In genomic region chr5:154756871-154757646, GRCh38 we compare ENCODE assay signal across 8 cellular contexts. TPM values are rescaled to one million over a fixed set of nuclear protein-coding genes. Genes with fewer than 3 reads are reported as not detected.
DNase-seq lines count a peak whose midpoint lies in the region; ATAC-seq and TF ChIP-seq lines count a peak whose summit lies in the region.

No MANE protein-coding gene starts in this region.

- TF ChIP-seq CTCF in heart right ventricle (IDR thresholded peaks at IDR 0.05) (no peak), vagina (IDR thresholded peaks at IDR 0.05) (no peak)

- WGBS in heart right ventricle, 2 donors, result 0 to 1% methylated on average over 58 to 73 of the region's 73 CpGs

- ATAC-seq in SK-N-SH treated with all-trans-retinoic acid at 6 μM for 48 hours (peak; percentile 2; the same call in 2 of the 3 replicates), heart right ventricle (peak in 5 of 8 donors; percentile 3 to 11 (median 4)), HG02763 (IDR thresholded peaks at IDR 0.05; ENCODE audit: unreplicated experiment) (no peak)

- H3K27me3 ChIP-seq in adipocyte (replicated peaks; ENCODE audit: control insufficient read depth, insufficient read depth, low read length), result no peaks in the 10 kb centered on the region
- no peaks in the 10 kb centered on the region for H3K27me3 ChIP-seq in heart right ventricle
- H3K27me3 ChIP-seq in vagina, result no peaks in the 10 kb centered on the region

- H3K4me1 ChIP-seq in adipocyte (ENCODE audit: control insufficient read depth, insufficient read depth, low read length) (peaks cover 57% of the 10 kb centered on the region), heart right ventricle (peaks cover 14 to 70% (median 60%) of the 10 kb centered on the region in 9 donors), vagina (peaks cover 65% of the 10 kb centered on the region)

- peak overlapping the region; percentile 96 for H3K4me3 ChIP-seq in adipocyte (ENCODE audit: low read length)
- peak overlapping the region; percentile 87 to 99 (median 98) for H3K4me3 ChIP-seq in heart right ventricle
- peak overlapping the region; percentile 73 to 81 for H3K4me3 ChIP-seq in vagina

- intact Hi-C loops in heart right ventricle (cut with DNase I), result loop anchor here in 5 of 10 donors (5.0 to 10.0 kb wide), 7 partner anchors 35 to 102 kb away; partner anchors contain the start of gene CNOT8 (in 5 of the 5)
- intact Hi-C loops in posterior cingulate gyrus (cut with DNase I), result loop anchor here (5.0 kb wide), 2 partner anchors 55 to 180 kb away; partner anchors contain the start of gene GEMIN5
- intact Hi-C loops in vagina (cut with DNase I), result loop anchor here (10.0 kb wide), 1 partner anchor 72 kb away; no protein-coding TSS in a partner anchor

- TF ChIP-seq POLR2A in vagina (IDR thresholded peaks at IDR 0.05), result no peak

- H3K9me3 ChIP-seq in adipocyte (ENCODE audit: control insufficient read depth, low read length) (no peaks in the 10 kb centered on the region), heart right ventricle (no peaks in the 10 kb centered on the region), vagina (no peaks in the 10 kb centered on the region)

- H3K9ac ChIP-seq in adipocyte (ENCODE audit: low read length), result peak overlapping the region; percentile 99

- no peaks in the 10 kb centered on the region for H3K36me3 ChIP-seq in adipocyte (ENCODE audit: control insufficient read depth, insufficient read depth, low read length, severe bottlenecking)
- no peaks in the 10 kb centered on the region for H3K36me3 ChIP-seq in heart right ventricle
- H3K36me3 ChIP-seq in vagina, result no peaks in the 10 kb centered on the region

- DNase-seq in NCI-H345 (lab: John Stamatoyannopoulos, UW) (peak; percentile 32), NCI-H345 treated with DMSO at 0.1 percent for 48 hours (lab: John Stamatoyannopoulos, UW; ENCODE audit: unreplicated experiment) (no peak), adipocyte (ENCODE audit: low read depth) (peak; percentile 78), heart right ventricle (peak; percentile 56 to 67), posterior cingulate gyrus (peak; percentile 50 to 94 (median 67)), vagina (ENCODE audit: extremely low spot score in 2 of 2) (no peak)

- H3K27ac ChIP-seq in heart right ventricle, result peak overlapping the region; percentile 91 to 99 (median 98)
- peak overlapping the region; percentile 98 for H3K27ac ChIP-seq in vagina

TF ChIP-seq in SK-N-SH treated with all-trans-retinoic acid at 6 μM for 48 hours, 23 proteins besides CTCF, POLR2A, EP300 and RAD21:
- no peak for TF ChIP-seq CSDC2 (CRISPR knock-in tag; IDR thresholded peaks at IDR 0.05)
- no peak for TF ChIP-seq TCF4 (CRISPR knock-in tag; IDR thresholded peaks at IDR 0.05; ENCODE audit: borderline replicate concordance)
- TF ChIP-seq GLIS3 (CRISPR knock-in tag; IDR thresholded peaks at IDR 0.05), result no peak
- TF ChIP-seq, protein P1, sequence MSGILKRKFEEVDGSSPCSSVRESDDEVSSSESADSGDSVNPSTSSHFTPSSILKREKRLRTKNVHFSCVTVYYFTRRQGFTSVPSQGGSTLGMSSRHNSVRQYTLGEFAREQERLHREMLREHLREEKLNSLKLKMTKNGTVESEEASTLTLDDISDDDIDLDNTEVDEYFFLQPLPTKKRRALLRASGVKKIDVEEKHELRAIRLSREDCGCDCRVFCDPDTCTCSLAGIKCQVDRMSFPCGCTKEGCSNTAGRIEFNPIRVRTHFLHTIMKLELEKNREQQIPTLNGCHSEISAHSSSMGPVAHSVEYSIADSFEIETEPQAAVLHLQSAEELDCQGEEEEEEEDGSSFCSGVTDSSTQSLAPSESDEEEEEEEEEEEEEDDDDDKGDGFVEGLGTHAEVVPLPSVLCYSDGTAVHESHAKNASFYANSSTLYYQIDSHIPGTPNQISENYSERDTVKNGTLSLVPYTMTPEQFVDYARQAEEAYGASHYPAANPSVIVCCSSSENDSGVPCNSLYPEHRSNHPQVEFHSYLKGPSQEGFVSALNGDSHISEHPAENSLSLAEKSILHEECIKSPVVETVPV (CRISPR knock-in tag; IDR thresholded peaks at IDR 0.05), result no peak
- TF ChIP-seq, protein P2, sequence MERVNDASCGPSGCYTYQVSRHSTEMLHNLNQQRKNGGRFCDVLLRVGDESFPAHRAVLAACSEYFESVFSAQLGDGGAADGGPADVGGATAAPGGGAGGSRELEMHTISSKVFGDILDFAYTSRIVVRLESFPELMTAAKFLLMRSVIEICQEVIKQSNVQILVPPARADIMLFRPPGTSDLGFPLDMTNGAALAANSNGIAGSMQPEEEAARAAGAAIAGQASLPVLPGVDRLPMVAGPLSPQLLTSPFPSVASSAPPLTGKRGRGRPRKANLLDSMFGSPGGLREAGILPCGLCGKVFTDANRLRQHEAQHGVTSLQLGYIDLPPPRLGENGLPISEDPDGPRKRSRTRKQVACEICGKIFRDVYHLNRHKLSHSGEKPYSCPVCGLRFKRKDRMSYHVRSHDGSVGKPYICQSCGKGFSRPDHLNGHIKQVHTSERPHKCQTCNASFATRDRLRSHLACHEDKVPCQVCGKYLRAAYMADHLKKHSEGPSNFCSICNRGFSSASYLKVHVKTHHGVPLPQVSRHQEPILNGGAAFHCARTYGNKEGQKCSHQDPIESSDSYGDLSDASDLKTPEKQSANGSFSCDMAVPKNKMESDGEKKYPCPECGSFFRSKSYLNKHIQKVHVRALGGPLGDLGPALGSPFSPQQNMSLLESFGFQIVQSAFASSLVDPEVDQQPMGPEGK (CRISPR knock-in tag; IDR thresholded peaks at IDR 0.05; ENCODE audit: borderline replicate concordance), result no peak
- TF ChIP-seq ZFP3 (CRISPR knock-in tag; IDR thresholded peaks at IDR 0.05), result no peak
- no peak for TF ChIP-seq BACH2 (CRISPR knock-in tag; IDR thresholded peaks at IDR 0.05; ENCODE audit: borderline replicate concordance)
- TF ChIP-seq, protein P3, sequence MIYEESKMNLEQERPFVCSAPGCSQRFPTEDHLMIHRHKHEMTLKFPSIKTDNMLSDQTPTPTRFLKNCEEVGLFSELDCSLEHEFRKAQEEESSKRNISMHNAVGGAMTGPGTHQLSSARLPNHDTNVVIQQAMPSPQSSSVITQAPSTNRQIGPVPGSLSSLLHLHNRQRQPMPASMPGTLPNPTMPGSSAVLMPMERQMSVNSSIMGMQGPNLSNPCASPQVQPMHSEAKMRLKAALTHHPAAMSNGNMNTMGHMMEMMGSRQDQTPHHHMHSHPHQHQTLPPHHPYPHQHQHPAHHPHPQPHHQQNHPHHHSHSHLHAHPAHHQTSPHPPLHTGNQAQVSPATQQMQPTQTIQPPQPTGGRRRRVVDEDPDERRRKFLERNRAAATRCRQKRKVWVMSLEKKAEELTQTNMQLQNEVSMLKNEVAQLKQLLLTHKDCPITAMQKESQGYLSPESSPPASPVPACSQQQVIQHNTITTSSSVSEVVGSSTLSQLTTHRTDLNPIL (CRISPR knock-in tag; IDR thresholded peaks at IDR 0.05; ENCODE audit: low read depth), result no peak
- TF ChIP-seq TOX (CRISPR knock-in tag; IDR thresholded peaks at IDR 0.05; ENCODE audit: borderline replicate concordance), result no peak
- TF ChIP-seq ESRRG (CRISPR knock-in tag; IDR thresholded peaks at IDR 0.05), result no peak
- TF ChIP-seq ZC3H10 (CRISPR knock-in tag; IDR thresholded peaks at IDR 0.05), result no peak
- no peak for TF ChIP-seq ZNF565 (CRISPR knock-in tag; conservative IDR thresholded peaks at IDR 0.05; ENCODE audit: low read depth)
- TF ChIP-seq ISL1 (CRISPR knock-in tag; IDR thresholded peaks at IDR 0.05), result no peak
- no peak for TF ChIP-seq ARNTL (CRISPR knock-in tag; IDR thresholded peaks at IDR 0.05; ENCODE audit: borderline replicate concordance, low read depth)
- TF ChIP-seq OSR1 (CRISPR knock-in tag; IDR thresholded peaks at IDR 0.05), result no peak
- TF ChIP-seq TSHZ2 (CRISPR knock-in tag; IDR thresholded peaks at IDR 0.05), result no peak
- no peak for TF ChIP-seq RARB (CRISPR knock-in tag; IDR thresholded peaks at IDR 0.05)
- TF ChIP-seq, protein P4, sequence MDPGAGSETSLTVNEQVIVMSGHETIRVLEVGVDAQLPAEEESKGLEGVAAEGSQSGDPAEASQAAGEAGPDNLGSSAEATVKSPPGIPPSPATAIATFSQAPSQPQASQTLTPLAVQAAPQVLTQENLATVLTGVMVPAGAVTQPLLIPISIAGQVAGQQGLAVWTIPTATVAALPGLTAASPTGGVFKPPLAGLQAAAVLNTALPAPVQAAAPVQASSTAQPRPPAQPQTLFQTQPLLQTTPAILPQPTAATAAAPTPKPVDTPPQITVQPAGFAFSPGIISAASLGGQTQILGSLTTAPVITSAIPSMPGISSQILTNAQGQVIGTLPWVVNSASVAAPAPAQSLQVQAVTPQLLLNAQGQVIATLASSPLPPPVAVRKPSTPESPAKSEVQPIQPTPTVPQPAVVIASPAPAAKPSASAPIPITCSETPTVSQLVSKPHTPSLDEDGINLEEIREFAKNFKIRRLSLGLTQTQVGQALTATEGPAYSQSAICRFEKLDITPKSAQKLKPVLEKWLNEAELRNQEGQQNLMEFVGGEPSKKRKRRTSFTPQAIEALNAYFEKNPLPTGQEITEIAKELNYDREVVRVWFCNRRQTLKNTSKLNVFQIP (CRISPR knock-in tag; IDR thresholded peaks at IDR 0.05; ENCODE audit: borderline replicate concordance, low read depth), result no peak
- no peak for TF ChIP-seq ZNF8 (CRISPR knock-in tag; IDR thresholded peaks at IDR 0.05)
- TF ChIP-seq ZNF70 (CRISPR knock-in tag; IDR thresholded peaks at IDR 0.05), result no peak

RNA-seq across cellular contexts. Expression of gene LARP1, which starts 1.9 kb away (rescaled TPM):
- total RNA-seq in heart right ventricle (100 to 1,000 TPM; 138 to 197 (median 170) TPM), vagina (98.0 TPM)
- polyA plus RNA-seq in heart right ventricle, result 10 to 100 TPM; 26.4 to 30.4 TPM

Comparison
In these comparisons a context has a peak if more than half of its experiments do, and no peak if none do; other contexts are left out.
1. DNase-seq: peak in NCI-H345 (single experiment), adipocyte (single experiment), heart right ventricle (2 of 2) and posterior cingulate gyrus (10 of 10); none in NCI-H345 treated with DMSO at 0.1 percent for 48 hours (single experiment) and vagina (0 of 2).
2. Peak in every context shown above with its lines, with median percentiles within 50 percentile points of each other: H3K4me3 ChIP-seq.